ENCODE assay signal across 2 cellular contexts in the genomic region with DNA sequence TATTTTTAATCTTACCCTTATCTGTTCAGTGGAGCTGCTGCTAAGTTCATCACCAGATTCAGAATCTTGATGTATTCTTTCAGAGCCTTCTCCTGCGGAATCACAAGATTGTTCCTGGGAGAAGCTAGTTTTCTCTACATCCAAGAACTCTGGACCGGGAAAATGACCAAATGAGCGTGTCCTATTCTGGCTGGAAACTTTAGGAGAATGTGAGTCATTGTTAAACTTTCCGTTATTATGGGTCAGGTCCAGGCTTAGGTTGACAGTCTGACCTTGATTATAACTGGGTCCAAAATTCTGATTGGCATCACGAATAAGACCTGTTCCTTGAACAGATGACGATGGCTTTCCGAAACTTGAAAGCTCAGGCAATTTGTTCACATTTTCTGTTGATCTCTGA.
TF ChIP-seq lines count a peak whose summit lies in the region.

No MANE protein-coding gene starts in this region.

TF ChIP-seq in HCT116, 20 proteins besides CTCF, POLR2A, EP300 and RAD21:
- TF ChIP-seq, protein P1, sequence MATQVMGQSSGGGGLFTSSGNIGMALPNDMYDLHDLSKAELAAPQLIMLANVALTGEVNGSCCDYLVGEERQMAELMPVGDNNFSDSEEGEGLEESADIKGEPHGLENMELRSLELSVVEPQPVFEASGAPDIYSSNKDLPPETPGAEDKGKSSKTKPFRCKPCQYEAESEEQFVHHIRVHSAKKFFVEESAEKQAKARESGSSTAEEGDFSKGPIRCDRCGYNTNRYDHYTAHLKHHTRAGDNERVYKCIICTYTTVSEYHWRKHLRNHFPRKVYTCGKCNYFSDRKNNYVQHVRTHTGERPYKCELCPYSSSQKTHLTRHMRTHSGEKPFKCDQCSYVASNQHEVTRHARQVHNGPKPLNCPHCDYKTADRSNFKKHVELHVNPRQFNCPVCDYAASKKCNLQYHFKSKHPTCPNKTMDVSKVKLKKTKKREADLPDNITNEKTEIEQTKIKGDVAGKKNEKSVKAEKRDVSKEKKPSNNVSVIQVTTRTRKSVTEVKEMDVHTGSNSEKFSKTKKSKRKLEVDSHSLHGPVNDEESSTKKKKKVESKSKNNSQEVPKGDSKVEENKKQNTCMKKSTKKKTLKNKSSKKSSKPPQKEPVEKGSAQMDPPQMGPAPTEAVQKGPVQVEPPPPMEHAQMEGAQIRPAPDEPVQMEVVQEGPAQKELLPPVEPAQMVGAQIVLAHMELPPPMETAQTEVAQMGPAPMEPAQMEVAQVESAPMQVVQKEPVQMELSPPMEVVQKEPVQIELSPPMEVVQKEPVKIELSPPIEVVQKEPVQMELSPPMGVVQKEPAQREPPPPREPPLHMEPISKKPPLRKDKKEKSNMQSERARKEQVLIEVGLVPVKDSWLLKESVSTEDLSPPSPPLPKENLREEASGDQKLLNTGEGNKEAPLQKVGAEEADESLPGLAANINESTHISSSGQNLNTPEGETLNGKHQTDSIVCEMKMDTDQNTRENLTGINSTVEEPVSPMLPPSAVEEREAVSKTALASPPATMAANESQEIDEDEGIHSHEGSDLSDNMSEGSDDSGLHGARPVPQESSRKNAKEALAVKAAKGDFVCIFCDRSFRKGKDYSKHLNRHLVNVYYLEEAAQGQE (IDR thresholded peaks at IDR 0.05; ENCODE audit: low read depth), result no peak
- no peak for TF ChIP-seq CBX3 (IDR thresholded peaks at IDR 0.05; ENCODE audit: low read depth)
- TF ChIP-seq SRF (IDR thresholded peaks at IDR 0.05; ENCODE audit: low read depth), result no peak
- no peak for TF ChIP-seq ZNF274 (IDR thresholded peaks at IDR 0.05; ENCODE audit: low read depth, low read length)

TF ChIP-seq in endothelial cell of umbilical vein, 7 proteins besides CTCF, POLR2A, EP300 and RAD21:
- no peak for TF ChIP-seq JUN (IDR thresholded peaks at IDR 0.05; ENCODE audit: borderline replicate concordance, insufficient read depth, insufficient read length, low read depth)
- TF ChIP-seq FOS (IDR thresholded peaks at IDR 0.05; ENCODE audit: borderline replicate concordance, insufficient read depth, low read length), result no peak
- TF ChIP-seq EZH2 (IDR thresholded peaks at IDR 0.05; ENCODE audit: borderline replicate concordance, low read depth, low read length, severe bottlenecking), result no peak
- TF ChIP-seq, protein P2, sequence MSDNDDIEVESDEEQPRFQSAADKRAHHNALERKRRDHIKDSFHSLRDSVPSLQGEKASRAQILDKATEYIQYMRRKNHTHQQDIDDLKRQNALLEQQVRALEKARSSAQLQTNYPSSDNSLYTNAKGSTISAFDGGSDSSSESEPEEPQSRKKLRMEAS (IDR thresholded peaks at IDR 0.05; ENCODE audit: insufficient read depth, insufficient read length), result no peak
- no peak for TF ChIP-seq GATA2 (IDR thresholded peaks at IDR 0.05; ENCODE audit: insufficient read depth, insufficient read length, low read depth, low read length)
- no peak for TF ChIP-seq MYC (IDR thresholded peaks at IDR 0.05; ENCODE audit: low read depth, low read length)
- no peak for TF ChIP-seq POLR2AphosphoS5 (IDR thresholded peaks at IDR 0.05; ENCODE audit: insufficient read depth, low read depth, low read length)
